33 cellular contexts compared by ENCODE assay signal in the genomic region with DNA sequence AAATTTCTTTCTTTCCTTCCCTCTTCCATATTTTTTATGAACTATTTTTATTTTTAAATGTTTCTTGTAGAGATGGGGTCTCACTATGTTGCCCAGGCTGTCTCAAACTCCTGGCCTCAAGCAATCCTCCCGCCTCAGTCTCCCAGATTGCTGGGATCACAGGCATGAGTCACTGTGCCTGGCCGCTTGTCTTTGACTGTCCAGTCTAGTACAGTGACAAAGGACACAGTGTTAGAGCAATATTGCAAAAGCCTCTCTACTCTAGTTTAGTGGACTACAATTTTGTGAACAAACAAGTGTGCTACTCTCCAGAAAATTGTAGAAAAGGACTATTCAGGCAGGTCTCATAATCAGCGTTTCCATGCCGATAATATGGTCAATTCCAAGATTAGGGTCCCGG. TPM values are rescaled to one million over a fixed set of nuclear protein-coding genes. Genes with fewer than 3 reads are reported as not detected.
"Had no signal": no experiment of that assay in that cellular context is flagged by ENCODE, and none has a peak within 500 bp of the region (broad histone marks: within the 10 kb centered on the region; RNA-seq: fewer than 3 reads in every experiment).

No MANE protein-coding gene starts in this region.

- H3K9me3 ChIP-seq: MG63 had no signal

- ATAC-seq: activated CD8-positive, alpha-beta T cell treated with anti-CD3 and anti-CD28 coated beads, Interleukin-2, amount 10 ng/mL, durations not matched to agents 7 days and 5 days; activated naive CD8-positive, alpha-beta T cell treated with anti-CD3 and anti-CD28 coated beads, Interleukin-2, amount 50 U/mL, for 24 hours; Panc1 had no signal

- H3K27ac Mint-ChIP-seq: activated CD4-positive, alpha-beta T cell treated with anti-CD3 and anti-CD28 coated beads, Interleukin-2, amount 10 ng/mL, durations not matched to agents 7 days and 5 days; activated CD8-positive, alpha-beta T cell treated with anti-CD3 and anti-CD28 coated beads, Interleukin-2, amount 10 ng/mL, durations not matched to agents 7 days and 5 days; activated naive CD8-positive, alpha-beta T cell; activated naive CD8-positive, alpha-beta T cell treated with anti-CD3 and anti-CD28 coated beads, Interleukin-2, amount 50 U/mL, for 24 hours; activated T-cell treated with anti-CD3 and anti-CD28 coated beads, Interleukin-2, amount 50 U/mL, for 24 hours; activated T-helper 2 cell treated with anti-CD3 and anti-CD28 coated beads, Interferon-gamma antibody, Interleukin-2, Interleukin-4, amounts not matched to agents 10 μg/mL and 5 μg/mL and 100 μg/mL, durations not matched to agents 14 hours and 24 hours and 36 hours had no signal

- H3K36me3 ChIP-seq: WERI-Rb-1 had no signal

- H3K4me3 ChIP-seq: MG63 had no signal

- H3K4me3 Mint-ChIP-seq: activated CD4-positive, alpha-beta T cell treated with anti-CD3 and anti-CD28 coated beads, Interleukin-2, amount 10 ng/mL, durations not matched to agents 7 days and 5 days; activated CD8-positive, alpha-beta T cell treated with anti-CD3 and anti-CD28 coated beads, Interleukin-2, amount 10 ng/mL, durations not matched to agents 7 days and 5 days; activated naive CD8-positive, alpha-beta T cell; activated naive CD8-positive, alpha-beta T cell treated with anti-CD3 and anti-CD28 coated beads, Interleukin-2, amount 50 U/mL, for 24 hours; activated T-cell treated with anti-CD3 and anti-CD28 coated beads, Interleukin-2, amount 50 U/mL, for 24 hours had no signal

- H3K9me3 Mint-ChIP-seq: activated CD4-positive, alpha-beta T cell treated with anti-CD3 and anti-CD28 coated beads, Interleukin-2, amount 10 ng/mL, durations not matched to agents 7 days and 5 days; activated naive CD8-positive, alpha-beta T cell treated with anti-CD3 and anti-CD28 coated beads, Interleukin-2, amount 50 U/mL, for 24 hours; activated T-cell treated with anti-CD3 and anti-CD28 coated beads, Interleukin-2, amount 50 U/mL, for 24 hours; activated T-helper 2 cell treated with anti-CD3 and anti-CD28 coated beads, Interferon-gamma antibody, Interleukin-2, Interleukin-4, amounts not matched to agents 10 μg/mL and 5 μg/mL and 100 μg/mL, durations not matched to agents 14 hours and 24 hours and 36 hours had no signal

- H3K27me3 ChIP-seq: brain microvascular endothelial cell, MG63 had no signal

- H3K27me3 Mint-ChIP-seq: activated CD4-positive, alpha-beta T cell treated with anti-CD3 and anti-CD28 coated beads, Interleukin-2, amount 10 ng/mL, durations not matched to agents 7 days and 5 days; activated naive CD8-positive, alpha-beta T cell; activated naive CD8-positive, alpha-beta T cell treated with anti-CD3 and anti-CD28 coated beads, Interleukin-2, amount 50 U/mL, for 24 hours; activated T-cell treated with anti-CD3 and anti-CD28 coated beads, Interleukin-2, amount 50 U/mL, for 24 hours had no signal

- H3K27ac ChIP-seq: brain microvascular endothelial cell, WERI-Rb-1 had no signal

- H3K36me3 Mint-ChIP-seq: activated naive CD8-positive, alpha-beta T cell had no signal

- H3K4me1 Mint-ChIP-seq: activated CD4-positive, alpha-beta T cell treated with anti-CD3 and anti-CD28 coated beads, Interleukin-2, amount 10 ng/mL, durations not matched to agents 7 days and 5 days; activated naive CD8-positive, alpha-beta T cell treated with anti-CD3 and anti-CD28 coated beads, Interleukin-2, amount 50 U/mL, for 24 hours had no signal

- DNase-seq: activated CD4-positive, alpha-beta T cell treated with anti-CD3 and anti-CD28 coated beads, Interleukin-2, amount 10 ng/mL, durations not matched to agents 7 days and 5 days; activated CD4-positive, alpha-beta T cell treated with anti-CD3 and anti-CD28 coated beads, Interleukin-2, amount 50 U/mL, for 48 hours; activated CD8-positive, alpha-beta T cell treated with anti-CD3 and anti-CD28 coated beads, Interleukin-2, amount 10 ng/mL, durations not matched to agents 7 days and 5 days; activated gamma-delta T cell; activated naive CD4-positive, alpha-beta T cell treated with Interleukin-2 at 50 U/mL for 16 hours; activated naive CD8-positive, alpha-beta T cell treated with anti-CD3 and anti-CD28 coated beads, Interleukin-2, amount 50 U/mL, for 24 hours; activated T-cell treated with anti-CD3 and anti-CD28 coated beads, Interleukin-2, amount 50 U/mL, for 24 hours; anterior cingulate cortex; brain microvascular endothelial cell; central memory CD4-positive, alpha-beta T cell; Kasumi-1; KG1; MG63; NCI-H1048; NCI-H1105 treated with DMSO at 0.1 percent for 48 hours; NCI-H1436; NCI-H1694; NCI-H1930; NCI-H2081 treated with DMSO at 0.1 percent for 48 hours; NCI-H345; NCI-H524 treated with DMSO at 0.1 percent for 48 hours; RPMI8226; SHP77 treated with DMSO at 0.1 percent for 48 hours; SW 1271; T1000; WERI-Rb-1 had no signal

RNA-seq across cellular contexts. Expression of a gene that starts 11.0 kb away (rescaled TPM):
- total RNA-seq: activated CD4-positive, alpha-beta T cell treated with anti-CD3 and anti-CD28 coated beads, Interleukin-2, amount 10 ng/mL, durations not matched to agents 7 days and 5 days; activated CD8-positive, alpha-beta T cell treated with anti-CD3 and anti-CD28 coated beads, Interleukin-2, amount 10 ng/mL, durations not matched to agents 7 days and 5 days; activated T-helper 2 cell treated with anti-CD3 and anti-CD28 coated beads, Interferon-gamma antibody, Interleukin-2, Interleukin-4, amounts not matched to agents 10 μg/mL and 5 μg/mL and 100 μg/mL, durations not matched to agents 14 hours and 24 hours and 36 hours; T-helper 1 cell treated with Interleukin-12 subunit alpha and Interleukin-12 subunit beta and Interleukin-4 antibody, amounts not matched to agents 30 ng/mL and 1 ng/mL, for 36 hours; T-helper 2 cell treated with Interferon-gamma antibody and Interleukin-4, amounts not matched to agents 100 ng/mL and 5 ng/mL, for 36 hours had no signal

RNA-seq across cellular contexts. Expression of a gene that starts 37.3 kb away (rescaled TPM):
- total RNA-seq: activated CD4-positive, alpha-beta T cell treated with anti-CD3 and anti-CD28 coated beads, Interleukin-2, amount 10 ng/mL, durations not matched to agents 7 days and 5 days; activated CD8-positive, alpha-beta T cell treated with anti-CD3 and anti-CD28 coated beads, Interleukin-2, amount 10 ng/mL, durations not matched to agents 7 days and 5 days; chondrocyte; T-helper 1 cell treated with Interleukin-12 subunit alpha and Interleukin-12 subunit beta and Interleukin-4 antibody, amounts not matched to agents 30 ng/mL and 1 ng/mL, for 36 hours; T-helper 2 cell treated with Interferon-gamma antibody and Interleukin-4, amounts not matched to agents 100 ng/mL and 5 ng/mL, for 36 hours had no signal

RNA-seq across cellular contexts. Expression of a gene that starts 40.6 kb away (rescaled TPM):
- total RNA-seq: activated CD4-positive, alpha-beta T cell treated with anti-CD3 and anti-CD28 coated beads, Interleukin-2, amount 10 ng/mL, durations not matched to agents 7 days and 5 days; chondrocyte; NCI-H460 had no signal
